ENCODE assay signal across 13 cellular contexts in genomic region chr21:45366476-45366875, GRCh38. TPM values are rescaled to one million over a fixed set of nuclear protein-coding genes. Genes with fewer than 3 reads are reported as not detected.
A peak's percentile ranks its signal among the peaks of the same experiment; 100 is the strongest.
DNase-seq lines count a peak whose midpoint lies in the region; ATAC-seq, FAIRE-seq and TF ChIP-seq lines count a peak whose summit lies in the region.
"Had no signal": no experiment of that assay in that cellular context is flagged by ENCODE, and none has a peak within 500 bp of the region (broad histone marks: within the 10 kb centered on the region; RNA-seq: fewer than 3 reads in every experiment).

No MANE protein-coding gene starts in this region.

- 89% methylated on average over 11 of the region's 17 CpGs for WGBS in A549 (ENCODE audit: missing lambda C conversion rate)
- WGBS in gastroesophageal sphincter (ENCODE audit: low coverage in 1 of 2), 2 donors = 94% methylated on average over 3 of the region's 17 CpGs; no CpG with 5 or more reads in 1 of the 2 donors
- no CpG with 5 or more reads among the region's 17 CpGs for WGBS in trophoblast cell (ENCODE audit: extremely low coverage, insufficient coverage, insufficient read length)

- no peak overlapping the region for H4K12ac ChIP-seq in trophoblast cell (ENCODE audit: low read depth, low read length)

- no peak overlapping the region for H3K4me3 ChIP-seq in A549
- no peak overlapping the region; a peak in 1 of 4 replicates for H3K4me3 ChIP-seq in Panc1 (ENCODE audit: low read depth in 2 of 2, low read length in 2 of 2)
- H3K4me3 ChIP-seq in gastroesophageal sphincter = no peak overlapping the region
- H3K4me3 ChIP-seq in trophoblast cell (ENCODE audit: low read depth, low read length) = no peak overlapping the region

- H3K36me3 ChIP-seq in Panc1 (ENCODE audit: control insufficient read depth, insufficient read depth, low read length) (no peaks in the 10 kb centered on the region), gastroesophageal sphincter (no peaks in the 10 kb centered on the region), trophoblast cell (ENCODE audit: control insufficient read depth in 1 of 2, insufficient read depth in 2 of 2, low read length in 2 of 2) (no peaks in the 10 kb centered on the region)

- no peak for TF ChIP-seq RAD21 in A549 (conservative IDR thresholded peaks at IDR 0.05 in 1 of 2, IDR thresholded peaks at IDR 0.05 in 1 of 2)

- peak overlapping the region; percentile 6 for H2AFZ ChIP-seq in trophoblast cell (ENCODE audit: insufficient read depth, low read length, poor library complexity)

- CTCF ChIA-PET in A549 (lab: Yijun Ruan, JAX) = interaction anchor here (0.6 to 3.2 kb wide), 5 partner anchors 40 to 81 kb away, joined by 3 to 8 read pairs (median 4); no protein-coding TSS in a partner anchor
- CTCF ChIA-PET in Panc1 (lab: Charles Lee) = no interaction called here

- peaks cover 6% of the 10 kb centered on the region for H3K79me2 ChIP-seq in trophoblast cell (ENCODE audit: control insufficient read depth, insufficient read depth, low read length, poor library complexity)

- H2BK120ac ChIP-seq in trophoblast cell (ENCODE audit: insufficient read depth, low read length, poor library complexity) = peak overlapping the region; percentile 77

- peak overlapping the region; percentile 84 for H3K14ac ChIP-seq in trophoblast cell (ENCODE audit: low read length)

- H3K23ac ChIP-seq in trophoblast cell (ENCODE audit: low read length) = no peak overlapping the region

- H3K4me1 ChIP-seq in A549 = peaks cover 61% of the 10 kb centered on the region
- H3K4me1 ChIP-seq in Panc1 (ENCODE audit: control insufficient read depth, insufficient read depth, low read length) = peaks cover 58% of the 10 kb centered on the region
- peaks cover 0 to 51% (median 21%) of the 10 kb centered on the region in 3 donors for H3K4me1 ChIP-seq in gastroesophageal sphincter
- peaks cover 46% of the 10 kb centered on the region in 2 experiments for H3K4me1 ChIP-seq in trophoblast cell (ENCODE audit: control insufficient read depth in 1 of 2, insufficient read depth in 2 of 2, low read length in 2 of 2)

- peak overlapping the region; percentile 34 for H3K18ac ChIP-seq in trophoblast cell (ENCODE audit: low read length)

- ATAC-seq in A549 = no peak
- peak; percentile 2 for ATAC-seq in Panc1
- ATAC-seq in gastroesophageal sphincter = no peak
- ATAC-seq in left colon = no peak
- no peak for ATAC-seq in GM19351 (IDR thresholded peaks at IDR 0.05; ENCODE audit: unreplicated experiment)
- ATAC-seq: effector memory CD8-positive, alpha-beta T cell; T-cell had no signal

- H4K91ac ChIP-seq in trophoblast cell (ENCODE audit: low read depth, low read length) = peak overlapping the region; percentile 72

- H3K9me3 ChIP-seq in A549 (no peaks in the 10 kb centered on the region), Panc1 (ENCODE audit: control insufficient read depth, insufficient read depth, low read depth, low read length) (no peaks in the 10 kb centered on the region), gastroesophageal sphincter (no peaks in the 10 kb centered on the region), trophoblast cell (ENCODE audit: insufficient read depth, low read depth, low read length) (no peaks in the 10 kb centered on the region)

- POLR2A ChIA-PET in A549 (lab: Yijun Ruan, JAX) = interaction anchor here (0.6 to 1.3 kb wide), 2 partner anchors 37 to 74 kb away, joined by 3 to 8 read pairs; no protein-coding TSS in a partner anchor
- POLR2A ChIA-PET in Panc1 (lab: Charles Lee) = no interaction called here

- TF ChIP-seq CTCF in A549 (IDR thresholded peaks at IDR 0.05) = no peak
- no peak for TF ChIP-seq CTCF in Panc1 (IDR thresholded peaks at IDR 0.05)
- no peak for TF ChIP-seq CTCF in gastroesophageal sphincter (IDR thresholded peaks at IDR 0.05)

- no peak for FAIRE-seq in A549 (lab: Jason Lieb, UNC)

- H2AK5ac ChIP-seq in trophoblast cell (ENCODE audit: low read length) = peak overlapping the region; percentile 42

- H2BK12ac ChIP-seq in trophoblast cell (ENCODE audit: low read length) = peak overlapping the region; percentile 94

- in situ Hi-C loops in Panc1 (cut with HindIII; ENCODE audit: low pct_unique_long_range_greater_than_20kb, low sequenced_read_pairs) = no loop called here

- H4K8ac ChIP-seq in trophoblast cell (ENCODE audit: low read depth, low read length) = peak overlapping the region; percentile 51

- H3K27ac ChIP-seq in A549 (peak overlapping the region; percentile 98 to 99), Panc1 (ENCODE audit: low read length) (peak overlapping the region; percentile 93), gastroesophageal sphincter (peak overlapping the region in 3 of 4 donors; percentile 21 to 88 (median 48)), trophoblast cell (ENCODE audit: low read depth, low read length) (peak overlapping the region; percentile 21)

- peaks cover 56% of the 10 kb centered on the region for H3K79me1 ChIP-seq in trophoblast cell (ENCODE audit: low read length)

- intact Hi-C loops in Panc1 (cut with micrococcal nuclease; ENCODE audit: unreplicated experiment) (no loop called here), left colon (cut with DNase I, micrococcal nuclease) (no loop called here)

- H3K27me3 ChIP-seq in Panc1 (ENCODE audit: control insufficient read depth, insufficient read depth, low read length) (no peaks in the 10 kb centered on the region), gastroesophageal sphincter (no peaks in the 10 kb centered on the region), trophoblast cell (ENCODE audit: insufficient read depth, low read length) (no peaks in the 10 kb centered on the region)

- BruUV-seq in Panc1 (replicated peaks; lab: Mats Ljungman, UMichigan) = TSS peak; percentile 74

- DNase-seq in A549 (ENCODE audit: low read depth in 1 of 2, low spot score in 1 of 2) = no peak
- no peak for DNase-seq in Panc1 (ENCODE audit: low read depth, low spot score)
- DNase-seq in trophoblast cell = no peak
- no peak for DNase-seq in left colon
- no peak for DNase-seq in SKM-1 (lab: John Stamatoyannopoulos, UW; ENCODE audit: unreplicated experiment)
- no peak for DNase-seq in activated T-cell treated with anti-CD3 and anti-CD28 coated beads, Interleukin-2, amount 50 U/mL, for 48 hours
- DNase-seq: activated T-cell treated with anti-CD3 and anti-CD28 coated beads, Interleukin-2, amount 50 U/mL, for 1 hour; effector memory CD8-positive, alpha-beta T cell; nephron progenitor cell; stimulated activated CD4-positive, alpha-beta T cell treated with anti-CD3 and anti-CD28 coated beads, Interleukin-12 subunit alpha, Interleukin-12 subunit beta, amount 100 ng/mL, for 4 hours; T-cell had no signal

- H2BK5ac ChIP-seq in trophoblast cell (ENCODE audit: low read depth, low read length, poor library complexity) = peak overlapping the region; percentile 37

- peak overlapping the region; percentile 68 for H3K4ac ChIP-seq in trophoblast cell (ENCODE audit: low read depth, low read length)

- TF ChIP-seq EP300 in A549 (IDR thresholded peaks at IDR 0.05) (no peak), gastroesophageal sphincter (IDR thresholded peaks at IDR 0.05) (no peak)

- TF ChIP-seq POLR2A in A549 (IDR thresholded peaks at IDR 0.05; ENCODE audit: low read length) (no peak), gastroesophageal sphincter (IDR thresholded peaks at IDR 0.05) (no peak)

- H3K9ac ChIP-seq in trophoblast cell (ENCODE audit: low read length) = no peak overlapping the region

- peak overlapping the region; percentile 75 for H3K4me2 ChIP-seq in A549
- peak overlapping the region; percentile 5 for H3K4me2 ChIP-seq in trophoblast cell (ENCODE audit: low read length)

TF ChIP-seq in A549, 52 proteins besides CTCF, POLR2A, EP300 and RAD21 (continues in another document):
- TF ChIP-seq, protein P1, sequence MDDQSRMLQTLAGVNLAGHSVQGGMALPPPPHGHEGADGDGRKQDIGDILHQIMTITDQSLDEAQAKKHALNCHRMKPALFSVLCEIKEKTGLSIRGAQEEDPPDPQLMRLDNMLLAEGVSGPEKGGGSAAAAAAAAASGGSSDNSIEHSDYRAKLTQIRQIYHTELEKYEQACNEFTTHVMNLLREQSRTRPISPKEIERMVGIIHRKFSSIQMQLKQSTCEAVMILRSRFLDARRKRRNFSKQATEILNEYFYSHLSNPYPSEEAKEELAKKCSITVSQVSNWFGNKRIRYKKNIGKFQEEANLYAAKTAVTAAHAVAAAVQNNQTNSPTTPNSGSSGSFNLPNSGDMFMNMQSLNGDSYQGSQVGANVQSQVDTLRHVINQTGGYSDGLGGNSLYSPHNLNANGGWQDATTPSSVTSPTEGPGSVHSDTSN (IDR thresholded peaks at IDR 0.05) = no peak
- no peak for TF ChIP-seq HOXB5 (CRISPR knock-in tag; IDR thresholded peaks at IDR 0.05)
- no peak for TF ChIP-seq SREBF2 (IDR thresholded peaks at IDR 0.05)
- TF ChIP-seq EHMT2 (IDR thresholded peaks at IDR 0.05; ENCODE audit: low read depth) = no peak
- no peak for TF ChIP-seq ATOH8 (CRISPR knock-in tag; IDR thresholded peaks at IDR 0.05; ENCODE audit: low read depth)
- no peak for TF ChIP-seq FOSL2 (IDR thresholded peaks at IDR 0.05)
- no peak for TF ChIP-seq FOSL2 (CRISPR knock-in tag; IDR thresholded peaks at IDR 0.05)
- no peak for TF ChIP-seq KDM1A (IDR thresholded peaks at IDR 0.05; ENCODE audit: low read depth)
- TF ChIP-seq MAZ (IDR thresholded peaks at IDR 0.05; ENCODE audit: borderline replicate concordance, low read depth, low read length) = no peak
- no peak for TF ChIP-seq CHD4 (IDR thresholded peaks at IDR 0.05; ENCODE audit: borderline replicate concordance)
- no peak for TF ChIP-seq FOXS1 (CRISPR knock-in tag; IDR thresholded peaks at IDR 0.05)
- no peak for TF ChIP-seq HEYL (CRISPR knock-in tag; IDR thresholded peaks at IDR 0.05)

RNA-seq across cellular contexts. Expression of gene COL18A1, which starts 38.5 kb away (rescaled TPM):
- 17.3 and 19.0 TPM in 2 replicates for polyA plus RNA-seq in A549 (2011; rRNA removed)
- 47.3 and 74.4 TPM in 2 replicates for polyA plus RNA-seq in A549 (2012; cell fraction: cytosol; rRNA removed)
- polyA plus RNA-seq in A549 (2012; cell fraction: nucleus; rRNA removed) = 362 and 470 TPM in 2 replicates
- 76.7 to 89.7 TPM (median 88.4 TPM) in 3 replicates for polyA plus RNA-seq in A549 (2017; fragmentation: RNase III; extraction: RNeasy Plus Mini Kit Qiagen cat#74134 plus additional on column Dnase treatment)
- polyA minus RNA-seq in A549 (2011; rRNA and poly(A)+ RNA removed) = 8.7 and 14.0 TPM in 2 replicates
- total RNA-seq in Panc1 (2021; ENCODE audit: unreplicated experiment) = 676 TPM
- polyA plus RNA-seq in Panc1 (2012; ENCODE audit: insufficient read length) = 1,186 TPM
- total RNA-seq in gastroesophageal sphincter = 100 to 1,000 TPM in 1 of 4 donors, 10 to 100 TPM in 3; 69.3 to 116 (median 78.4) TPM
- polyA plus RNA-seq in trophoblast cell (2013) = 174 and 188 TPM in 2 replicates
- 10 to 100 TPM; 10.6 to 17.0 TPM for total RNA-seq in left colon

Comparison
In these comparisons a context has a peak if more than half of its experiments do, and no peak if none do; other contexts are left out.
1. H3K27ac ChIP-seq: peak in every context shown above with its lines; median percentile 98 in A549; 93 in Panc1; 48 in gastroesophageal sphincter; 21 in trophoblast cell.